ENCODE assay signal across 17 cellular contexts in the genomic region with DNA sequence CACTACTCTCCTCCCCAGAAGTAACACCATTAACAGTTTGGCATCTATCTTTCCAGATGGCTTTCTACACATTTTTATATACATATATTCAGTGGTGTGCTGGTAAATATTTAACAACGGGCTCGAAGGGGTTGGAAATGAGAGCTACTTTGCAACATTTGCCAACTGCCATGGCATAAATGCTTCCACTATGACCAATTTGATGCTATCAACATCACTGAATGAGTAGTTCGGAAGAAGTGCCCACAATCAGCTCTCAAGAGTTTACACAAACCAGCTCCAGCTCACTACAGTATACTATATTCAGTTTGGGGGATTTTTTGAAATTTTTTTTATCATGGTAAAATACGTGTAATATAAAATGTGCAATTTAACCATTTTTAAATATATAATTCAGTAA. TPM values are rescaled to one million over a fixed set of nuclear protein-coding genes. Genes with fewer than 3 reads are reported as not detected.
DNase-seq lines count a peak whose midpoint lies in the region; ATAC-seq and TF ChIP-seq lines count a peak whose summit lies in the region.
"Had no signal": no experiment of that assay in that cellular context is flagged by ENCODE, and none has a peak within 500 bp of the region (broad histone marks: within the 10 kb centered on the region; RNA-seq: fewer than 3 reads in every experiment).

No MANE protein-coding gene starts in this region.

- H3K79me2 ChIP-seq in PC-3 (ENCODE audit: low read length), result no peaks in the 10 kb centered on the region

- H3K9me3 Mint-ChIP-seq in activated T-cell treated with anti-CD3 and anti-CD28 coated beads, Interleukin-2, amount 50 U/mL, for 72 hours, result no peaks in the 10 kb centered on the region
- no peaks in the 10 kb centered on the region for H3K9me3 Mint-ChIP-seq in activated T-helper 17 cell treated with anti-CD3 and anti-CD28 coated beads, Interleukin-2, amount 50 U/mL, for 72 hours
- H3K9me3 Mint-ChIP-seq: CD4-positive, alpha-beta memory T cell; H9 had no signal

- H3K36me3 Mint-ChIP-seq in activated T-cell treated with anti-CD3 and anti-CD28 coated beads, Interleukin-2, amount 50 U/mL, for 72 hours (ENCODE audit: insufficient read depth in 2 of 2), result no peaks in the 10 kb centered on the region
- no peaks in the 10 kb centered on the region for H3K36me3 Mint-ChIP-seq in activated T-helper 17 cell treated with anti-CD3 and anti-CD28 coated beads, Interleukin-2, amount 50 U/mL, for 72 hours (ENCODE audit: low read depth)

- no TSS peak for BruUV-seq in PC-3 (replicated peaks; lab: Mats Ljungman, UMichigan)

- no peaks in the 10 kb centered on the region for H3F3A ChIP-seq in PC-3 (ENCODE audit: low read length, unreplicated experiment)

- no peaks in the 10 kb centered on the region for H3K27me3 Mint-ChIP-seq in activated T-cell treated with anti-CD3 and anti-CD28 coated beads, Interleukin-2, amount 50 U/mL, for 72 hours (ENCODE audit: low read depth)
- H3K27me3 Mint-ChIP-seq in activated T-helper 17 cell treated with anti-CD3 and anti-CD28 coated beads, Interleukin-2, amount 50 U/mL, for 72 hours, result no peaks in the 10 kb centered on the region
- H3K27me3 Mint-ChIP-seq: CD4-positive, alpha-beta memory T cell had no signal

- no peaks in the 10 kb centered on the region for H3K27me3 ChIP-seq in PC-3 (ENCODE audit: low read length)

- no peak overlapping the region for H3K27ac ChIP-seq in PC-3 (ENCODE audit: low read length)
- H3K27ac ChIP-seq: 22Rv1, A549, C4-2B, HL-60 had no signal

- H3K9me3 ChIP-seq in PC-3 (ENCODE audit: low read length), result no peaks in the 10 kb centered on the region
- H3K9me3 ChIP-seq: A549 had no signal

- no peak overlapping the region for H3K4me3 ChIP-seq in PC-3 (ENCODE audit: low read length)
- H3K4me3 ChIP-seq: A549 had no signal

- ATAC-seq in activated T-cell treated with anti-CD3 and anti-CD28 coated beads, Interleukin-2, amount 50 U/mL, for 72 hours (replicated peaks in 1 of 2), result peak; percentile 26 to 58
- ATAC-seq in PC-3, result no peak
- peak; percentile 54 for ATAC-seq in activated T-helper 17 cell treated with anti-CD3 and anti-CD28 coated beads, Interleukin-2, amount 50 U/mL, for 72 hours (replicated peaks)
- no peak for ATAC-seq in HG03457 (IDR thresholded peaks at IDR 0.05; ENCODE audit: unreplicated experiment)
- ATAC-seq: A549 had no signal

- H3K9ac ChIP-seq in PC-3 (ENCODE audit: low read length), result no peak overlapping the region

- CTCF ChIA-PET in PC-3 (lab: Charles Lee), result no interaction called here

- TF ChIP-seq CTCF in PC-3 (conservative IDR thresholded peaks at IDR 0.05; ENCODE audit: low read depth, low read length), result no peak

- H3K36me3 ChIP-seq in PC-3 (ENCODE audit: low read depth, low read length), result no peaks in the 10 kb centered on the region

- peaks cover 19% of the 10 kb centered on the region for H3K4me1 Mint-ChIP-seq in activated T-cell treated with anti-CD3 and anti-CD28 coated beads, Interleukin-2, amount 50 U/mL, for 72 hours (ENCODE audit: low read depth)
- peaks cover 7% of the 10 kb centered on the region for H3K4me1 Mint-ChIP-seq in activated T-helper 17 cell treated with anti-CD3 and anti-CD28 coated beads, Interleukin-2, amount 50 U/mL, for 72 hours

- no peak overlapping the region for H3K27ac Mint-ChIP-seq in activated T-cell treated with anti-CD3 and anti-CD28 coated beads, Interleukin-2, amount 50 U/mL, for 72 hours
- H3K27ac Mint-ChIP-seq in activated T-helper 17 cell treated with anti-CD3 and anti-CD28 coated beads, Interleukin-2, amount 50 U/mL, for 72 hours, result no peak overlapping the region
- H3K27ac Mint-ChIP-seq: CD4-positive, alpha-beta memory T cell; H9 had no signal

- H2AFZ ChIP-seq in PC-3 (ENCODE audit: low read length), result no peak overlapping the region

- H3K4me1 ChIP-seq in PC-3 (ENCODE audit: insufficient read depth, low read length), result peaks cover 22% of the 10 kb centered on the region
- H3K4me1 ChIP-seq: A549 had no signal

- peak overlapping the region in 1 of 2 donors; percentile 15 for H3K4me3 Mint-ChIP-seq in activated T-cell treated with anti-CD3 and anti-CD28 coated beads, Interleukin-2, amount 50 U/mL, for 72 hours
- no peak overlapping the region for H3K4me3 Mint-ChIP-seq in activated T-helper 17 cell treated with anti-CD3 and anti-CD28 coated beads, Interleukin-2, amount 50 U/mL, for 72 hours
- H3K4me3 Mint-ChIP-seq: CD4-positive, alpha-beta memory T cell; H9 had no signal

- H4K20me1 ChIP-seq in PC-3 (ENCODE audit: low read length), result no peaks in the 10 kb centered on the region

- no peaks in the 10 kb centered on the region for H3K9me2 ChIP-seq in PC-3 (replicated peaks; ENCODE audit: low read length)

- intact Hi-C loops in PC-3 (cut with micrococcal nuclease), result no loop called here

- POLR2A ChIA-PET in PC-3 (lab: Charles Lee; ENCODE audit: unreplicated experiment), result interaction anchor here (0.6 kb wide), 1 partner anchor 19 kb away, joined by 20 read pairs; no protein-coding TSS in a partner anchor

- peak in 1 of 2 donors; percentile 9 for DNase-seq in activated T-cell treated with anti-CD3 and anti-CD28 coated beads, Interleukin-2, amount 50 U/mL, for 72 hours
- no peak for DNase-seq in activated T-cell treated with anti-CD3 and anti-CD28 coated beads, Interleukin-2, amount 50 U/mL, for 1 hour
- DNase-seq in PC-3 (peak; percentile 49), mucosa of gallbladder (ENCODE audit: low spot score) (no peak)
- no peak for DNase-seq in stimulated activated CD4-positive, alpha-beta T cell treated with anti-CD3 and anti-CD28 coated beads, Interleukin-4, amount 100 ng/mL, for 1 hour
- DNase-seq: AML-193; CD4-positive, alpha-beta memory T cell; DMS153; DMS79; GF-D8; H9 had no signal

- H3K4me2 ChIP-seq in PC-3 (ENCODE audit: low read length), result no peak overlapping the region
- H3K4me2 ChIP-seq: A549 had no signal

RNA-seq across cellular contexts. Expression of gene RELT, which starts 55.2 kb away (rescaled TPM):
- 10 to 100 TPM; 17.3 to 19.6 TPM for total RNA-seq in activated T-cell treated with anti-CD3 and anti-CD28 coated beads, Interleukin-2, amount 50 U/mL, for 72 hours
- 24.5 and 34.0 TPM in 2 replicates for total RNA-seq in PC-3 (2014; rRNA removed)
- total RNA-seq in activated T-helper 17 cell treated with anti-CD3 and anti-CD28 coated beads, Interleukin-2, amount 50 U/mL, for 72 hours, result 10 to 100 TPM; 31.2 to 39.9 TPM
- 5.9 TPM for total RNA-seq in mucosa of gallbladder

Comparison
In these comparisons a context has a peak if more than half of its experiments do, and no peak if none do; other contexts are left out.
1. ATAC-seq: peak in activated T-cell treated with anti-CD3 and anti-CD28 coated beads, Interleukin-2, amount 50 U/mL, for 72 hours (2 of 2) and activated T-helper 17 cell treated with anti-CD3 and anti-CD28 coated beads, Interleukin-2, amount 50 U/mL, for 72 hours (single experiment); none in PC-3 (single experiment) and HG03457 (single experiment).